ENCODE assay signal across 34 cellular contexts in the genomic region with DNA sequence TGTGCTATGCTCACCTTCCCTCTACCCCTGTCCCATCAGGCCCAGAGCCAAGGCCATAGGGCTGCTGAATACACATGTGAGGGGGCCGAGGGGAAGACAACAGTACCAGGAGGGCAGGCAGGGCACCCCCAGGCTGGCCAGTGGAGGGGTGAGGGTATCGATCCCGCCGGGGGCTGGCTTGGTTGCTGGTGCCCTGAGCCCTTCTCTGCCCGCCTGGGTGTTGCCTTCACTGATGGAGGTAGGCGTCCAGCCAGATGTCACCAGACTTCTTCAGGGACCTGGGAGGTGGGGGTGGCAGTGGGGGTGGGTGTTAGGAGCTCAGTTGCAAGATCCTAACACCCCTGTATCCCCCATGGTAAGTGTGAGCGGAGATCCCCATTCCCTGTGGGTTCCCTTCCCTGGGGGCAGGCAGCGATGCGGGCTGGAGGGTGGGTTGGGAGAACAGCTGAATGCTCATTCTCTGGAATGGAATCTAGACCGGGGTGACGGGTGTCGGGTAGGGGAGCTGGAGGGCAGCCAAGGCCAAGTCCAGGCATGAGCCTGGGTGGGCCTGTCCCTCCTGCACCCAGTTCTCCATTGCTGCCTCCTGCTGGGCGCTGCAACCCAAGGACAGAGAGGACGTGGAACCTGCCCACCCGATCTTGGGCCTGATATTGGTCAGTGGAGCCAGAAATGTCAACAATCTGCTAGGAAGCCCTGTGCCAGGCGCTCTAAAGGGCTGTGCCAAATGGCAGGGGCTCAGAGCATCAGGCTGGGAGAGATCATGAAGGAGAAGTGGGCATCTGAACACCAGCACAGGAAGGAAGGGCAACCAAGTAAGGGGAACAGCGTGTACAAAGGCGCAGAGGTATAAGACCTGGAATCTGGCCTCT. TPM values are rescaled to one million over a fixed set of nuclear protein-coding genes. Genes with fewer than 3 reads are reported as not detected.
A peak's percentile ranks its signal among the peaks of the same experiment; 100 is the strongest.
DNase-seq lines count a peak whose midpoint lies in the region; ATAC-seq and TF ChIP-seq lines count a peak whose summit lies in the region.
"Had no signal": no experiment of that assay in that cellular context is flagged by ENCODE, and none has a peak within 500 bp of the region (broad histone marks: within the 10 kb centered on the region; RNA-seq: fewer than 3 reads in every experiment).

No MANE protein-coding gene starts in this region.

- peaks cover 24% of the 10 kb centered on the region for H3K27me3 Mint-ChIP-seq in neural crest cell (ENCODE audit: low read depth)
- peaks cover 3% of the 10 kb centered on the region for H3K27me3 Mint-ChIP-seq in activated CD4-positive, alpha-beta T cell treated with anti-CD3 and anti-CD28 coated beads for 36 hours
- H3K27me3 Mint-ChIP-seq: activated naive CD8-positive, alpha-beta T cell; IgD-negative memory B cell had no signal

- peaks cover 8% of the 10 kb centered on the region for H3K27me3 ChIP-seq in foreskin keratinocyte
- H3K27me3 ChIP-seq: uterus had no signal

- CTCF ChIA-PET in activated CD4-positive, alpha-beta T cell treated with anti-CD3 and anti-CD28 coated beads for 36 hours (lab: Charles Lee): interaction anchor here (1.6 to 2.2 kb wide), 3 partner anchors 25 to 234 kb away, joined by 5 to 8 read pairs (median 6); no protein-coding TSS in a partner anchor

- H3K4me3 Mint-ChIP-seq in neural crest cell: peak overlapping the region; percentile 64
- no peak overlapping the region for H3K4me3 Mint-ChIP-seq in activated CD4-positive, alpha-beta T cell treated with anti-CD3 and anti-CD28 coated beads for 36 hours
- H3K4me3 Mint-ChIP-seq: activated naive CD8-positive, alpha-beta T cell; CD4-positive, alpha-beta memory T cell; dendritic cell treated with granulocyte-macrophage colony-stimulating factor and Interleukin-4, amounts not matched to agents 40 ng/mL and 50 ng/mL, for 4 days; immature natural killer cell; naive thymus-derived CD4-positive, alpha-beta T cell; stimulated activated effector memory CD8-positive, alpha-beta T cell treated with anti-CD3 and anti-CD28 coated beads, Interleukin-12 subunit alpha, Interleukin-12 subunit beta, amount 100 ng/mL, for 72 hours; T-helper 2 cell treated with Interferon-gamma antibody and Interleukin-4, amounts not matched to agents 5 μg/mL and 100 μg/mL, for 36 hours had no signal

- POLR2A ChIA-PET in activated CD4-positive, alpha-beta T cell treated with anti-CD3 and anti-CD28 coated beads for 36 hours (lab: Charles Lee): no interaction called here

- peak overlapping the region; percentile 50 for H3K27ac Mint-ChIP-seq in neural crest cell (ENCODE audit: unreplicated experiment)
- no peak overlapping the region for H3K27ac Mint-ChIP-seq in activated CD4-positive, alpha-beta T cell treated with anti-CD3 and anti-CD28 coated beads for 36 hours
- H3K27ac Mint-ChIP-seq: activated naive CD8-positive, alpha-beta T cell; dendritic cell treated with granulocyte-macrophage colony-stimulating factor and Interleukin-4, amounts not matched to agents 40 ng/mL and 50 ng/mL, for 4 days; IgD-negative memory B cell; stimulated activated effector memory CD8-positive, alpha-beta T cell treated with anti-CD3 and anti-CD28 coated beads, Interleukin-12 subunit alpha, Interleukin-12 subunit beta, amount 100 ng/mL, for 72 hours; T-helper 2 cell treated with Interferon-gamma antibody and Interleukin-4, amounts not matched to agents 5 μg/mL and 100 μg/mL, for 36 hours had no signal

- intact Hi-C loops in Right ventricle myocardium inferior (cut with DNase I) (loop anchor here (2.0 kb wide), 1 partner anchor 15 kb away; no protein-coding TSS in a partner anchor), cardiac septum (cut with DNase I) (loop anchor here (1.0 to 5.0 kb wide), 3 partner anchors 14 to 233 kb away; partner anchors contain the start of gene FADS1)
- intact Hi-C loops in activated CD4-positive, alpha-beta T cell treated with anti-CD3 and anti-CD28 coated beads for 36 hours (cut with DNase I, micrococcal nuclease): no loop called here

- peaks cover 22% of the 10 kb centered on the region for H3K4me1 Mint-ChIP-seq in neural crest cell
- peaks cover 2% of the 10 kb centered on the region for H3K4me1 Mint-ChIP-seq in activated CD4-positive, alpha-beta T cell treated with anti-CD3 and anti-CD28 coated beads for 36 hours

- no peaks in the 10 kb centered on the region for H3K4me1 ChIP-seq in foreskin keratinocyte
- H3K4me1 ChIP-seq: uterus had no signal

- peak; percentile 26 for ATAC-seq in Right ventricle myocardium inferior
- no peak for ATAC-seq in foreskin keratinocyte
- no peak for ATAC-seq in GM19397 (IDR thresholded peaks at IDR 0.05; ENCODE audit: unreplicated experiment)
- no peak for ATAC-seq in GM21390 (IDR thresholded peaks at IDR 0.05; ENCODE audit: unreplicated experiment)
- no peak for ATAC-seq in activated CD4-positive, alpha-beta T cell treated with anti-CD3 and anti-CD28 coated beads for 36 hours
- ATAC-seq: naive thymus-derived CD4-positive, alpha-beta T cell; stimulated activated effector memory CD8-positive, alpha-beta T cell treated with anti-CD3 and anti-CD28 coated beads, Interleukin-12 subunit alpha, Interleukin-12 subunit beta, amount 100 ng/mL, for 72 hours had no signal

- no peak for DNase-seq in Right ventricle myocardium inferior (ENCODE audit: missing footprints)
- no peak for DNase-seq in cardiac septum (ENCODE audit: low spot score)
- DNase-seq in foreskin keratinocyte: no peak
- no peak for DNase-seq in neural crest cell (ENCODE audit: low read depth, low spot score)
- DNase-seq in activated CD4-positive, alpha-beta T cell treated with anti-CD3 and anti-CD28 coated beads for 36 hours: no peak
- no peak for DNase-seq in NCI-H1417 (lab: John Stamatoyannopoulos, UW)
- DNase-seq: 8988T; activated effector memory CD4-positive, alpha-beta T cell treated with Interleukin-2 at 50 U/mL for 16 hours; activated T-cell treated with anti-CD3 and anti-CD28 coated beads for 4 hours; anterior cingulate cortex; CD4-positive, alpha-beta memory T cell; DMS 273 treated with DMSO at 0.1 percent for 48 hours; EL; esophagus squamous epithelium; hypothalamus; immature natural killer cell; naive thymus-derived CD4-positive, alpha-beta T cell; NCI-H1105; NCI-H2029 treated with DMSO at 0.1 percent for 48 hours; NCI-H2227 treated with DMSO at 0.1 percent for 48 hours; NCI-H82; SHP77 treated with DMSO at 0.1 percent for 48 hours; stimulated activated CD4-positive, alpha-beta T cell treated with anti-CD3 and anti-CD28 coated beads, Interleukin-12 subunit alpha, Interleukin-12 subunit beta, amount 100 ng/mL, for 4 hours; stimulated activated CD4-positive, alpha-beta T cell treated with anti-CD3 and anti-CD28 coated beads, Interleukin-4, amount 100 ng/mL, for 1 hour; uterus had no signal

- peak; percentile 1 for TF ChIP-seq CTCF in foreskin keratinocyte (conservative IDR thresholded peaks at IDR 0.05)
- no peak for TF ChIP-seq CTCF in neural crest cell (conservative IDR thresholded peaks at IDR 0.05)

- H3K27ac ChIP-seq in foreskin keratinocyte: no peak overlapping the region
- H3K27ac ChIP-seq: esophagus squamous epithelium, left lung, uterus had no signal

- peaks cover 2% of the 10 kb centered on the region for H3K36me3 Mint-ChIP-seq in neural crest cell (ENCODE audit: low read depth)
- H3K36me3 Mint-ChIP-seq in activated CD4-positive, alpha-beta T cell treated with anti-CD3 and anti-CD28 coated beads for 36 hours (ENCODE audit: low read depth): no peaks in the 10 kb centered on the region
- H3K36me3 Mint-ChIP-seq: activated naive CD8-positive, alpha-beta T cell; CD4-positive, alpha-beta memory T cell; immature natural killer cell; naive thymus-derived CD4-positive, alpha-beta T cell had no signal

- H3K9me3 Mint-ChIP-seq in neural crest cell: no peaks in the 10 kb centered on the region
- no peaks in the 10 kb centered on the region for H3K9me3 Mint-ChIP-seq in activated CD4-positive, alpha-beta T cell treated with anti-CD3 and anti-CD28 coated beads for 36 hours (ENCODE audit: low read depth)
- H3K9me3 Mint-ChIP-seq: CD4-positive, alpha-beta memory T cell; dendritic cell treated with granulocyte-macrophage colony-stimulating factor and Interleukin-4, amounts not matched to agents 40 ng/mL and 50 ng/mL, for 4 days; IgD-negative memory B cell; immature natural killer cell; naive thymus-derived CD4-positive, alpha-beta T cell; stimulated activated effector memory CD8-positive, alpha-beta T cell treated with anti-CD3 and anti-CD28 coated beads, Interleukin-12 subunit alpha, Interleukin-12 subunit beta, amount 100 ng/mL, for 72 hours; T-helper 2 cell treated with Interferon-gamma antibody and Interleukin-4, amounts not matched to agents 5 μg/mL and 100 μg/mL, for 36 hours had no signal

RNA-seq across cellular contexts. Expression of gene FADS3, which starts 17.5 kb away (rescaled TPM):
- 113 TPM for total RNA-seq in Right ventricle myocardium inferior
- 126 TPM for total RNA-seq in cardiac septum
- 7.1 and 7.9 TPM in 2 replicates for total RNA-seq in foreskin keratinocyte
- 8.0 and 8.8 TPM in 2 replicates for polyA plus RNA-seq in foreskin keratinocyte
- 13.6 and 17.0 TPM in 2 replicates for total RNA-seq in neural crest cell
- 10 to 100 TPM in 1 of 2 experiments, 1 to 10 TPM in 1; 7.2 to 10.1 TPM for total RNA-seq in activated CD4-positive, alpha-beta T cell treated with anti-CD3 and anti-CD28 coated beads for 36 hours

RNA-seq across cellular contexts. Expression of gene RAB3IL1, which starts 43.5 kb away (rescaled TPM):
- total RNA-seq in Right ventricle myocardium inferior: 14.0 TPM
- total RNA-seq in cardiac septum: 9.4 TPM
- 0.31 and 0.35 TPM in 2 replicates for total RNA-seq in foreskin keratinocyte
- 0.52 and 0.55 TPM in 2 replicates for polyA plus RNA-seq in foreskin keratinocyte
- total RNA-seq in neural crest cell: 1.0 and 3.4 TPM in 2 replicates
- total RNA-seq in activated CD4-positive, alpha-beta T cell treated with anti-CD3 and anti-CD28 coated beads for 36 hours: under 1 TPM in 1 of 2 experiments, not detected in 1; 0.09 TPM
- total RNA-seq: OCI-LY7 had no signal
- polyA plus RNA-seq: CD4-positive, alpha-beta memory T cell; IgD-negative memory B cell; immature natural killer cell; naive thymus-derived CD4-positive, alpha-beta T cell had no signal

RNA-seq across cellular contexts. Expression of gene FADS2, which starts 45.7 kb away (rescaled TPM):
- total RNA-seq in Right ventricle myocardium inferior: 35.7 TPM
- 25.8 TPM for total RNA-seq in cardiac septum
- 517 and 543 TPM in 2 replicates for total RNA-seq in foreskin keratinocyte
- polyA plus RNA-seq in foreskin keratinocyte: 354 and 363 TPM in 2 replicates
- 939 and 976 TPM in 2 replicates for total RNA-seq in neural crest cell
- 10 to 100 TPM; 51.0 to 58.4 TPM for total RNA-seq in activated CD4-positive, alpha-beta T cell treated with anti-CD3 and anti-CD28 coated beads for 36 hours

RNA-seq across cellular contexts. Expression of gene FADS1, which starts 57.0 kb away (rescaled TPM):
- total RNA-seq in Right ventricle myocardium inferior (25.7 TPM), cardiac septum (34.0 TPM), foreskin keratinocyte (88.0 and 97.3 TPM in 2 replicates), neural crest cell (245 and 248 TPM in 2 replicates)
- 40.1 and 41.6 TPM in 2 replicates for polyA plus RNA-seq in foreskin keratinocyte
- total RNA-seq in activated CD4-positive, alpha-beta T cell treated with anti-CD3 and anti-CD28 coated beads for 36 hours: 10 to 100 TPM; 18.9 to 23.7 TPM
- total RNA-seq: OCI-LY7 had no signal

Comparison
In these comparisons a context has a peak if more than half of its experiments do, and no peak if none do; other contexts are left out.
1. intact Hi-C loops: an anchor here in Right ventricle myocardium inferior (2.0 kb wide) and cardiac septum (1.0 to 5.0 kb wide); none called in activated CD4-positive, alpha-beta T cell treated with anti-CD3 and anti-CD28 coated beads for 36 hours.